In the genomic region with DNA sequence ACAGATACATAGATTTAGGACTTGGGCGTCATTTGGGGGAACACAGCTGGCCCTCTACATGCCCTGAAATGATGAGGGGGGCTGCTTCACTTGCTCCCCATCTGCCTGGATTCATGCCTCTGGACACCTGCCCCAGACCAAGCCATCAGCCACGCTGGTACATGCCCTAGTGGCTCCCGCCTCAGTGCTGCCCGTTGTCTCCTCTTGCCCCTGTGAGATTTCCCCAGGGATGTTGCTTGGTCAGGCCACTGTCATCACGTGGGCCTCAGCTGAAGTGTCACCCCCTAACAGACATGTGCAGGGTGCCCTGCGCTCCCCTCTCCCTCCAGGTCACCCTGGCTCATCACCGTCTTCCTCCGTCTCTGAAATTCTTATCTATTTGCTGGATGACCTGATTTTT, we compare ENCODE assay signal across 32 cellular contexts.
"Had no signal": no experiment of that assay in that cellular context is flagged by ENCODE, and none has a peak within 500 bp of the region (broad histone marks: within the 10 kb centered on the region; RNA-seq: fewer than 3 reads in every experiment).

No MANE protein-coding gene starts in this region.

- H3K27ac ChIP-seq: adrenal gland, ascending aorta, body of pancreas, brain microvascular endothelial cell, breast epithelium, cardiac muscle cell had no signal

- H3K27me3 ChIP-seq: adrenal gland, ascending aorta, body of pancreas, brain microvascular endothelial cell, breast epithelium, cardiac muscle cell had no signal

- ATAC-seq: activated naive CD4-positive, alpha-beta T cell treated with anti-CD3 and anti-CD28 coated beads, Interleukin-2, amount 50 U/mL, for 72 hours; activated naive CD8-positive, alpha-beta T cell treated with anti-CD3 and anti-CD28 coated beads, Interleukin-2, amount 50 U/mL, for 24 hours; activated T-cell treated with anti-CD3 and anti-CD28 coated beads, Interleukin-2, amount 50 U/mL, for 4 hours; activated T-cell treated with anti-CD3 and anti-CD28 coated beads, Interleukin-2, amount 50 U/mL, for 72 hours; activated T-helper 17 cell treated with anti-CD3 and anti-CD28 coated beads, Interleukin-2, amount 50 U/mL, for 72 hours; body of pancreas had no signal

- H3K9me3 ChIP-seq: adrenal gland, ascending aorta, body of pancreas, breast epithelium had no signal

- H3K4me1 ChIP-seq: adrenal gland, ascending aorta, body of pancreas, breast epithelium had no signal

- H3K4me3 ChIP-seq: adrenal gland, ascending aorta, body of pancreas, breast epithelium, cardiac muscle cell had no signal

- DNase-seq: activated effector memory CD4-positive, alpha-beta T cell treated with anti-CD3 and anti-CD28 coated beads, Interleukin-2, amount 50 U/mL, for 16 hours; activated effector memory CD4-positive, alpha-beta T cell treated with Interleukin-2 at 50 U/mL for 16 hours; activated gamma-delta T cell; activated gamma-delta T cell treated with Interleukin-2 at 50 U/mL for 16 hours; activated naive CD4-positive, alpha-beta T cell; activated naive CD4-positive, alpha-beta T cell treated with anti-CD3 and anti-CD28 coated beads for 36 hours; activated naive CD4-positive, alpha-beta T cell treated with anti-CD3 and anti-CD28 coated beads, Interleukin-2, amount 10 ng/mL, durations not matched to agents 7 days and 5 days; activated naive CD4-positive, alpha-beta T cell treated with anti-CD3 and anti-CD28 coated beads, Interleukin-2, amount 50 U/mL, for 16 hours; activated naive CD4-positive, alpha-beta T cell treated with Interleukin-2 at 50 U/mL for 16 hours; activated naive CD8-positive, alpha-beta T cell treated with anti-CD3 and anti-CD28 coated beads for 36 hours; activated naive CD8-positive, alpha-beta T cell treated with anti-CD3 and anti-CD28 coated beads, Interleukin-2, amount 10 ng/mL, durations not matched to agents 7 days and 5 days; activated naive CD8-positive, alpha-beta T cell treated with anti-CD3 and anti-CD28 coated beads, Interleukin-2, amount 50 U/mL, for 24 hours; activated T-cell treated with anti-CD3 and anti-CD28 coated beads, Interleukin-2, amount 50 U/mL, for 1 hour; activated T-cell treated with anti-CD3 and anti-CD28 coated beads, Interleukin-2, amount 50 U/mL, for 24 hours; activated T-cell treated with anti-CD3 and anti-CD28 coated beads, Interleukin-2, amount 50 U/mL, for 4 hours; activated T-cell treated with anti-CD3 and anti-CD28 coated beads, Interleukin-2, amount 50 U/mL, for 48 hours; activated T-cell treated with anti-CD3 and anti-CD28 coated beads, Interleukin-2, amount 50 U/mL, for 72 hours; adrenal gland; amniotic stem cell; amygdala; anterior cingulate cortex; aorta; body of pancreas; brain microvascular endothelial cell; caudate nucleus; central memory CD4-positive, alpha-beta T cell; cerebellar nuclear complex had no signal

- H3K36me3 ChIP-seq: adrenal gland, ascending aorta, brain microvascular endothelial cell, breast epithelium, cardiac muscle cell had no signal
